Comparison of ENCODE assay signal across 14 cellular contexts in genomic region chr2:199303814-199304213, GRCh38.
DNase-seq lines count a peak whose midpoint lies in the region; ATAC-seq, FAIRE-seq and TF ChIP-seq lines count a peak whose summit lies in the region.
"Had no signal": no experiment of that assay in that cellular context is flagged by ENCODE, and none has a peak within 500 bp of the region (broad histone marks: within the 10 kb centered on the region; RNA-seq: fewer than 3 reads in every experiment).

No MANE protein-coding gene starts in this region.

- H3K27me3 ChIP-seq in AG04450 (ENCODE audit: control insufficient read depth, insufficient read depth, low read length) (no peaks in the 10 kb centered on the region), IMR-90 (ENCODE audit: control insufficient read depth, insufficient read depth, low read length) (no peaks in the 10 kb centered on the region), bronchial epithelial cell (ENCODE audit: control insufficient read depth, insufficient read depth, low read length) (no peaks in the 10 kb centered on the region), kidney epithelial cell (ENCODE audit: control insufficient read depth, insufficient read depth, low read length) (no peaks in the 10 kb centered on the region), H9 (ENCODE audit: insufficient read depth, low read length) (no peaks in the 10 kb centered on the region)

- H2BK12ac ChIP-seq in H9 (ENCODE audit: insufficient read length, low read depth, low read length): no peak overlapping the region

- intact Hi-C loops in IMR-90 (cut with micrococcal nuclease): loop anchor here (1.0 kb wide), 1 partner anchor 155 kb away; no protein-coding TSS in a partner anchor

- no peak overlapping the region for H3K4ac ChIP-seq in IMR-90 (ENCODE audit: low read depth, low read length)
- no peak overlapping the region for H3K4ac ChIP-seq in H9 (ENCODE audit: low read depth, low read length)

- H4K20me1 ChIP-seq in IMR-90 (ENCODE audit: insufficient read depth, low read length) (no peaks in the 10 kb centered on the region), H9 (ENCODE audit: control insufficient read depth, insufficient read depth, insufficient read length) (no peaks in the 10 kb centered on the region)

- ATAC-seq in IMR-90 (ENCODE audit: low read depth) (peak; percentile 77), GM19328 (IDR thresholded peaks at IDR 0.05; ENCODE audit: unreplicated experiment) (no peak)
- ATAC-seq: stimulated activated effector memory CD8-positive, alpha-beta T cell treated with anti-CD3 and anti-CD28 coated beads, Interleukin-12 subunit alpha, Interleukin-12 subunit beta, amount 100 ng/mL, for 72 hours had no signal

- H3K23me2 ChIP-seq in H9 (ENCODE audit: insufficient read length, low read depth, low read length, poor library complexity, severe bottlenecking): no peaks in the 10 kb centered on the region

- H2BK120ac ChIP-seq in IMR-90 (ENCODE audit: low read depth, low read length) (peak overlapping the region; percentile 59; the same call in 1 of the 2 replicates), H9 (ENCODE audit: low read depth, low read length, poor library complexity, severe bottlenecking) (no peak overlapping the region)

- CTCF ChIA-PET in AG04450 (lab: Charles Lee): interaction anchor here (1.1 to 1.5 kb wide), 2 partner anchors 8 to 159 kb away, joined by 3 to 4 read pairs; no protein-coding TSS in a partner anchor
- CTCF ChIA-PET in IMR-90 (lab: Yijun Ruan, JAX): interaction anchor here (1.3 kb wide), 1 partner anchor 31 kb away, joined by 3 read pairs; no protein-coding TSS in a partner anchor

- BruUV-seq in IMR-90 (replicated peaks; lab: Mats Ljungman, UMichigan): no TSS peak

- H3K9me1 ChIP-seq in IMR-90 (ENCODE audit: insufficient read depth, low read length): peaks cover 7% of the 10 kb centered on the region

- no peak overlapping the region for H3K4me3 Mint-ChIP-seq in H9
- H3K4me3 Mint-ChIP-seq: activated naive CD4-positive, alpha-beta T cell treated with anti-CD3 and anti-CD28 coated beads, Interleukin-2, amount 10 ng/mL, durations not matched to agents 7 days and 5 days; dendritic cell treated with granulocyte-macrophage colony-stimulating factor and Interleukin-4, amounts not matched to agents 40 ng/mL and 50 ng/mL, for 4 days; stimulated activated effector memory CD8-positive, alpha-beta T cell treated with anti-CD3 and anti-CD28 coated beads, Interleukin-12 subunit alpha, Interleukin-12 subunit beta, amount 100 ng/mL, for 72 hours had no signal

- no peaks in the 10 kb centered on the region for H3K79me2 ChIP-seq in H9 (ENCODE audit: insufficient read depth, low read length)

- H4K91ac ChIP-seq in IMR-90 (ENCODE audit: insufficient read depth, low read depth, low read length) (no peak overlapping the region), H9 (ENCODE audit: insufficient read length, low read depth, low read length) (no peak overlapping the region)

- H2BK5ac ChIP-seq in IMR-90 (ENCODE audit: low read depth, low read length, poor library complexity, severe bottlenecking): peak overlapping the region; percentile 75
- H2BK5ac ChIP-seq in H9 (ENCODE audit: insufficient read length, low read length): no peak overlapping the region

- H3K4me1 ChIP-seq in IMR-90 (ENCODE audit: control insufficient read depth, insufficient read depth, low read length) (peaks cover 10% of the 10 kb centered on the region), H9 (ENCODE audit: insufficient read depth, low read length) (peaks cover 5% of the 10 kb centered on the region)

- H3T11ph ChIP-seq in H9 (ENCODE audit: low read length): no peak overlapping the region

- H2BK20ac ChIP-seq in IMR-90 (ENCODE audit: low read depth, low read length): peak overlapping the region; percentile 18; the same call in 1 of the 2 replicates
- no peak overlapping the region for H2BK20ac ChIP-seq in H9 (ENCODE audit: low read depth, low read length, poor library complexity, severe bottlenecking)

- H4K5ac ChIP-seq in IMR-90 (ENCODE audit: low read depth, low read length): peak overlapping the region; percentile 26; the same call in 1 of the 2 replicates
- no peak overlapping the region for H4K5ac ChIP-seq in H9 (ENCODE audit: insufficient read length, low read depth, low read length)

- H3K14ac ChIP-seq in IMR-90 (replicated peaks; ENCODE audit: low read depth, low read length) (no peak overlapping the region), H9 (ENCODE audit: insufficient read depth, low read length) (no peak overlapping the region)

- H3K9me3 Mint-ChIP-seq in H9: no peaks in the 10 kb centered on the region
- H3K9me3 Mint-ChIP-seq: activated naive CD4-positive, alpha-beta T cell treated with anti-CD3 and anti-CD28 coated beads, Interleukin-2, amount 10 ng/mL, durations not matched to agents 7 days and 5 days had no signal

- no peaks in the 10 kb centered on the region for H3K27me3 Mint-ChIP-seq in H9 (ENCODE audit: low read depth)
- H3K27me3 Mint-ChIP-seq: activated naive CD4-positive, alpha-beta T cell treated with anti-CD3 and anti-CD28 coated beads, Interleukin-2, amount 10 ng/mL, durations not matched to agents 7 days and 5 days; dendritic cell treated with granulocyte-macrophage colony-stimulating factor and Interleukin-4, amounts not matched to agents 40 ng/mL and 50 ng/mL, for 4 days had no signal

- H4K8ac ChIP-seq in IMR-90 (ENCODE audit: low read depth in 2 of 2, low read length in 2 of 2) (no peak overlapping the region), H9 (replicated peaks; ENCODE audit: insufficient read length, low read depth, low read length) (no peak overlapping the region)

- no peak overlapping the region; a peak in 1 of 7 replicates for H3K27ac Mint-ChIP-seq in H9
- H3K27ac Mint-ChIP-seq: activated naive CD4-positive, alpha-beta T cell treated with anti-CD3 and anti-CD28 coated beads, Interleukin-2, amount 10 ng/mL, durations not matched to agents 7 days and 5 days; dendritic cell treated with granulocyte-macrophage colony-stimulating factor and Interleukin-4, amounts not matched to agents 40 ng/mL and 50 ng/mL, for 4 days; stimulated activated effector memory CD8-positive, alpha-beta T cell treated with anti-CD3 and anti-CD28 coated beads, Interleukin-12 subunit alpha, Interleukin-12 subunit beta, amount 100 ng/mL, for 72 hours had no signal

- peaks cover 5% of the 10 kb centered on the region for H3K36me3 ChIP-seq in IMR-90 (ENCODE audit: control insufficient read depth, insufficient read depth, low read length)
- no peaks in the 10 kb centered on the region for H3K36me3 ChIP-seq in bronchial epithelial cell (ENCODE audit: control insufficient read depth, insufficient read depth, low read length)
- H3K36me3 ChIP-seq in kidney epithelial cell (ENCODE audit: control insufficient read depth, insufficient read depth, low read length): no peaks in the 10 kb centered on the region

- TF ChIP-seq POLR2A in IMR-90 (IDR thresholded peaks at IDR 0.05; ENCODE audit: low read depth, low read length): peak; percentile 5; the same call in 1 of the 2 replicates

- no peaks in the 10 kb centered on the region for H3K9me3 ChIP-seq in AG04450 (ENCODE audit: control insufficient read depth, insufficient read depth, low read length)
- H3K9me3 ChIP-seq in IMR-90 (ENCODE audit: control insufficient read depth, insufficient read depth, low read length): no peaks in the 10 kb centered on the region
- no peaks in the 10 kb centered on the region for H3K9me3 ChIP-seq in H9 (ENCODE audit: control insufficient read depth, low read depth, low read length)

- H3K36me3 Mint-ChIP-seq in H9 (ENCODE audit: insufficient read depth in 1 of 3, low read depth in 3 of 3): peaks cover 0 to 32% (median 0%) of the 10 kb centered on the region in 3 experiments; a peak in 2 of 7 replicates
- H3K36me3 Mint-ChIP-seq: activated naive CD4-positive, alpha-beta T cell treated with anti-CD3 and anti-CD28 coated beads, Interleukin-2, amount 10 ng/mL, durations not matched to agents 7 days and 5 days; stimulated activated effector memory CD8-positive, alpha-beta T cell treated with anti-CD3 and anti-CD28 coated beads, Interleukin-12 subunit alpha, Interleukin-12 subunit beta, amount 100 ng/mL, for 72 hours had no signal

- H3K4me2 ChIP-seq in IMR-90 (ENCODE audit: low read depth, low read length) (peak overlapping the region; percentile 43; the same call in 1 of the 2 replicates), H9 (ENCODE audit: insufficient read depth, insufficient read length, low read length) (no peak overlapping the region)

- H3K23ac ChIP-seq in IMR-90 (ENCODE audit: low read depth, low read length) (0 out of 2 replicates have a peak overlapping the region, but pooled peaks have one; percentile 6), H9 (ENCODE audit: insufficient read length, low read depth, low read length) (no peak overlapping the region)

- H3K4me3 ChIP-seq in AG04450 (ENCODE audit: low read depth, low read length) (no peak overlapping the region), IMR-90 (ENCODE audit: insufficient read depth, low read depth, low read length) (no peak overlapping the region; the same call in 1 of the 2 replicates), bronchial epithelial cell (ENCODE audit: low read depth, low read length) (no peak overlapping the region), kidney epithelial cell (ENCODE audit: low read depth, low read length) (no peak overlapping the region)
- H3K4me3 ChIP-seq: SK-N-MC had no signal

- H3K18ac ChIP-seq in IMR-90 (ENCODE audit: low read depth, low read length): peak overlapping the region; percentile 10; the same call in 1 of the 2 replicates
- H3K18ac ChIP-seq in H9 (ENCODE audit: insufficient read length, low read depth, low read length): no peak overlapping the region

- H2AK5ac ChIP-seq in IMR-90 (ENCODE audit: low read depth, low read length) (no peak overlapping the region), H9 (ENCODE audit: insufficient read length, low read length) (no peak overlapping the region)

- dilution Hi-C loops in IMR-90 (cut with HindIII; ENCODE audit: low sequenced_read_pairs, unreplicated experiment): no loop called here

- peaks cover 0 to 6% of the 10 kb centered on the region in 2 experiments; a peak in 2 of 4 replicates for H3K4me1 Mint-ChIP-seq in H9
- H3K4me1 Mint-ChIP-seq: activated naive CD4-positive, alpha-beta T cell treated with anti-CD3 and anti-CD28 coated beads, Interleukin-2, amount 10 ng/mL, durations not matched to agents 7 days and 5 days; stimulated activated effector memory CD8-positive, alpha-beta T cell treated with anti-CD3 and anti-CD28 coated beads, Interleukin-12 subunit alpha, Interleukin-12 subunit beta, amount 100 ng/mL, for 72 hours had no signal

- H3K56ac ChIP-seq in IMR-90 (ENCODE audit: extremely low read depth, insufficient read depth, low read length) (0 out of 2 replicates have a peak overlapping the region, but pooled peaks have one; percentile 5), H9 (ENCODE audit: insufficient read length, low read depth, low read length) (no peak overlapping the region)

- TF ChIP-seq CTCF in AG04450 (IDR thresholded peaks at IDR 0.05; ENCODE audit: low read depth, low read length) (no peak), IMR-90 (conservative IDR thresholded peaks at IDR 0.05; ENCODE audit: low read depth, low read length) (no peak), bronchial epithelial cell (IDR thresholded peaks at IDR 0.05; ENCODE audit: insufficient read depth, low read length, severe bottlenecking) (no peak), kidney epithelial cell (IDR thresholded peaks at IDR 0.05; ENCODE audit: insufficient read depth, low read length, poor library complexity, severe bottlenecking) (no peak), H9 (conservative IDR thresholded peaks at IDR 0.05) (no peak)

- DNase-seq in AG04450 (ENCODE audit: low read depth, low spot score): peak; percentile 61
- peak; percentile 94 for DNase-seq in IMR-90
- peak; percentile 36 for DNase-seq in bronchial epithelial cell (ENCODE audit: low read depth)
- DNase-seq in kidney epithelial cell (ENCODE audit: low read depth): peak; percentile 75
- DNase-seq in activated naive CD4-positive, alpha-beta T cell (lab: John Stamatoyannopoulos, UW): no peak
- no peak for DNase-seq in H9
- no peak for DNase-seq in SW480 (ENCODE audit: low spot score)
- DNase-seq: activated naive CD4-positive, alpha-beta T cell treated with anti-CD3 and anti-CD28 coated beads, Interleukin-2, amount 10 ng/mL, durations not matched to agents 7 days and 5 days; AML-193 had no signal

- WGBS in IMR-90 (ENCODE audit: extremely low coverage in 2 of 2, insufficient read length in 1 of 2), 2 experiments: no CpG with 5 or more reads among the region's 6 CpGs
- no CpG with 5 or more reads among the region's 6 CpGs for WGBS in H9 (ENCODE audit: extremely low coverage, insufficient read length, low lambda C conversion rate)

- TF ChIP-seq RAD21 in IMR-90 (IDR thresholded peaks at IDR 0.05; ENCODE audit: low read length): peak; percentile 9; the same call in 1 of the 2 replicates

- H3K79me1 ChIP-seq in IMR-90 (ENCODE audit: low read depth in 1 of 2, low read length in 2 of 2): peaks cover 0 to 5% of the 10 kb centered on the region in 2 experiments; a peak in 1 of 4 replicates
- no peaks in the 10 kb centered on the region for H3K79me1 ChIP-seq in H9 (ENCODE audit: insufficient read depth, low read depth, low read length, poor library complexity, severe bottlenecking)

- H2AFZ ChIP-seq in IMR-90 (replicated peaks; ENCODE audit: low read length, poor library complexity) (no peak overlapping the region), H9 (ENCODE audit: low read length) (no peak overlapping the region)

- H3K9ac ChIP-seq in IMR-90 (ENCODE audit: low read depth, low read length): no peak overlapping the region
- H3K9ac ChIP-seq in H9 (ENCODE audit: extremely low read depth, insufficient read length, low read length): no peak overlapping the region

- H2BK15ac ChIP-seq in IMR-90 (ENCODE audit: low read depth, low read length): no peak overlapping the region
- H2BK15ac ChIP-seq in H9 (ENCODE audit: low read depth, low read length): no peak overlapping the region

- POLR2A ChIA-PET in AG04450 (lab: Yijun Ruan, JAX): interaction anchor here (1.0 kb wide), 1 partner anchor 74 kb away, joined by 3 read pairs; no protein-coding TSS in a partner anchor
- POLR2A ChIA-PET in IMR-90 (lab: Charles Lee; ENCODE audit: unreplicated experiment): no interaction called here

- FAIRE-seq in bronchial epithelial cell (lab: Jason Lieb, UNC): peak; percentile 55
- FAIRE-seq: G401.6 had no signal

- in situ Hi-C loops in IMR-90 (cut with MboI; ENCODE audit: low sequenced_read_pairs): no loop called here

- H3K27ac ChIP-seq in AG04450 (ENCODE audit: low read depth, low read length): peak overlapping the region; percentile 34
- H3K27ac ChIP-seq in IMR-90 (ENCODE audit: insufficient read depth, low read length): no peak overlapping the region
- no peak overlapping the region for H3K27ac ChIP-seq in H9 (ENCODE audit: insufficient read length, low read depth, low read length)
- H3K27ac ChIP-seq: SK-N-MC had no signal

- H2AK9ac ChIP-seq in IMR-90 (replicated peaks; ENCODE audit: low read depth, low read length, poor library complexity): no peak overlapping the region

Comparison
In these comparisons a context has a peak if more than half of its experiments do, and no peak if none do; other contexts are left out.
1. DNase-seq: peak in AG04450 (single experiment), IMR-90 (single experiment), bronchial epithelial cell (single experiment) and kidney epithelial cell (single experiment); none in activated naive CD4-positive, alpha-beta T cell (0 of 4), H9 (single experiment) and SW480 (single experiment).